1 cellular context compared by ENCODE assay signal in the genomic region with DNA sequence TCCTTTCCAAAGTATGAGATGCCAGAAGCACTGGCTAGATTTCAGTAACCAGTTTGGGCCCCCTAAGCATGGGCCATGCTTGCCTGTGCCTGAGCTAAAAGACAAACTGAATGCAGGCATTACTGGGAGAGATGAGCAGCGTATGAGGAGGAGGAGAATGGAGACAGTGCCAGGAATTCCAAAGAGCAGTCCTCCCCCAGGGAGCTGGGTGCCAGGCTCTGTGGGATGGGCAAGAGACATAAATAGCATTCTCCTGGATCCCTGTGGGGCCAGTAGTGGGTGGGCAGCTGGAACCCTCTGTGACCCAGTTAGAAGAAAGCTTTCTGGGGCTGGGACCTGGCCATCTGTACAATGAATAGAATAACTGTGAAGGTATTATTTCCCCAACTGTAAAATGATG.
TF ChIP-seq lines count a peak whose summit lies in the region.

No MANE protein-coding gene starts in this region.

TF ChIP-seq in H1, 55 proteins besides CTCF, POLR2A, EP300 and RAD21 (continued from another document):
- TF ChIP-seq, protein P1, sequence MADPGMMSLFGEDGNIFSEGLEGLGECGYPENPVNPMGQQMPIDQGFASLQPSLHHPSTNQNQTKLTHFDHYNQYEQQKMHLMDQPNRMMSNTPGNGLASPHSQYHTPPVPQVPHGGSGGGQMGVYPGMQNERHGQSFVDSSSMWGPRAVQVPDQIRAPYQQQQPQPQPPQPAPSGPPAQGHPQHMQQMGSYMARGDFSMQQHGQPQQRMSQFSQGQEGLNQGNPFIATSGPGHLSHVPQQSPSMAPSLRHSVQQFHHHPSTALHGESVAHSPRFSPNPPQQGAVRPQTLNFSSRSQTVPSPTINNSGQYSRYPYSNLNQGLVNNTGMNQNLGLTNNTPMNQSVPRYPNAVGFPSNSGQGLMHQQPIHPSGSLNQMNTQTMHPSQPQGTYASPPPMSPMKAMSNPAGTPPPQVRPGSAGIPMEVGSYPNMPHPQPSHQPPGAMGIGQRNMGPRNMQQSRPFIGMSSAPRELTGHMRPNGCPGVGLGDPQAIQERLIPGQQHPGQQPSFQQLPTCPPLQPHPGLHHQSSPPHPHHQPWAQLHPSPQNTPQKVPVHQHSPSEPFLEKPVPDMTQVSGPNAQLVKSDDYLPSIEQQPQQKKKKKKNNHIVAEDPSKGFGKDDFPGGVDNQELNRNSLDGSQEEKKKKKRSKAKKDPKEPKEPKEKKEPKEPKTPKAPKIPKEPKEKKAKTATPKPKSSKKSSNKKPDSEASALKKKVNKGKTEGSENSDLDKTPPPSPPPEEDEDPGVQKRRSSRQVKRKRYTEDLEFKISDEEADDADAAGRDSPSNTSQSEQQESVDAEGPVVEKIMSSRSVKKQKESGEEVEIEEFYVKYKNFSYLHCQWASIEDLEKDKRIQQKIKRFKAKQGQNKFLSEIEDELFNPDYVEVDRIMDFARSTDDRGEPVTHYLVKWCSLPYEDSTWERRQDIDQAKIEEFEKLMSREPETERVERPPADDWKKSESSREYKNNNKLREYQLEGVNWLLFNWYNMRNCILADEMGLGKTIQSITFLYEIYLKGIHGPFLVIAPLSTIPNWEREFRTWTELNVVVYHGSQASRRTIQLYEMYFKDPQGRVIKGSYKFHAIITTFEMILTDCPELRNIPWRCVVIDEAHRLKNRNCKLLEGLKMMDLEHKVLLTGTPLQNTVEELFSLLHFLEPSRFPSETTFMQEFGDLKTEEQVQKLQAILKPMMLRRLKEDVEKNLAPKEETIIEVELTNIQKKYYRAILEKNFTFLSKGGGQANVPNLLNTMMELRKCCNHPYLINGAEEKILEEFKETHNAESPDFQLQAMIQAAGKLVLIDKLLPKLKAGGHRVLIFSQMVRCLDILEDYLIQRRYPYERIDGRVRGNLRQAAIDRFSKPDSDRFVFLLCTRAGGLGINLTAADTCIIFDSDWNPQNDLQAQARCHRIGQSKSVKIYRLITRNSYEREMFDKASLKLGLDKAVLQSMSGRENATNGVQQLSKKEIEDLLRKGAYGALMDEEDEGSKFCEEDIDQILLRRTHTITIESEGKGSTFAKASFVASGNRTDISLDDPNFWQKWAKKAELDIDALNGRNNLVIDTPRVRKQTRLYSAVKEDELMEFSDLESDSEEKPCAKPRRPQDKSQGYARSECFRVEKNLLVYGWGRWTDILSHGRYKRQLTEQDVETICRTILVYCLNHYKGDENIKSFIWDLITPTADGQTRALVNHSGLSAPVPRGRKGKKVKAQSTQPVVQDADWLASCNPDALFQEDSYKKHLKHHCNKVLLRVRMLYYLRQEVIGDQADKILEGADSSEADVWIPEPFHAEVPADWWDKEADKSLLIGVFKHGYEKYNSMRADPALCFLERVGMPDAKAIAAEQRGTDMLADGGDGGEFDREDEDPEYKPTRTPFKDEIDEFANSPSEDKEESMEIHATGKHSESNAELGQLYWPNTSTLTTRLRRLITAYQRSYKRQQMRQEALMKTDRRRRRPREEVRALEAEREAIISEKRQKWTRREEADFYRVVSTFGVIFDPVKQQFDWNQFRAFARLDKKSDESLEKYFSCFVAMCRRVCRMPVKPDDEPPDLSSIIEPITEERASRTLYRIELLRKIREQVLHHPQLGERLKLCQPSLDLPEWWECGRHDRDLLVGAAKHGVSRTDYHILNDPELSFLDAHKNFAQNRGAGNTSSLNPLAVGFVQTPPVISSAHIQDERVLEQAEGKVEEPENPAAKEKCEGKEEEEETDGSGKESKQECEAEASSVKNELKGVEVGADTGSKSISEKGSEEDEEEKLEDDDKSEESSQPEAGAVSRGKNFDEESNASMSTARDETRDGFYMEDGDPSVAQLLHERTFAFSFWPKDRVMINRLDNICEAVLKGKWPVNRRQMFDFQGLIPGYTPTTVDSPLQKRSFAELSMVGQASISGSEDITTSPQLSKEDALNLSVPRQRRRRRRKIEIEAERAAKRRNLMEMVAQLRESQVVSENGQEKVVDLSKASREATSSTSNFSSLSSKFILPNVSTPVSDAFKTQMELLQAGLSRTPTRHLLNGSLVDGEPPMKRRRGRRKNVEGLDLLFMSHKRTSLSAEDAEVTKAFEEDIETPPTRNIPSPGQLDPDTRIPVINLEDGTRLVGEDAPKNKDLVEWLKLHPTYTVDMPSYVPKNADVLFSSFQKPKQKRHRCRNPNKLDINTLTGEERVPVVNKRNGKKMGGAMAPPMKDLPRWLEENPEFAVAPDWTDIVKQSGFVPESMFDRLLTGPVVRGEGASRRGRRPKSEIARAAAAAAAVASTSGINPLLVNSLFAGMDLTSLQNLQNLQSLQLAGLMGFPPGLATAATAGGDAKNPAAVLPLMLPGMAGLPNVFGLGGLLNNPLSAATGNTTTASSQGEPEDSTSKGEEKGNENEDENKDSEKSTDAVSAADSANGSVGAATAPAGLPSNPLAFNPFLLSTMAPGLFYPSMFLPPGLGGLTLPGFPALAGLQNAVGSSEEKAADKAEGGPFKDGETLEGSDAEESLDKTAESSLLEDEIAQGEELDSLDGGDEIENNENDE (IDR thresholded peaks at IDR 0.05; ENCODE audit: insufficient replicate concordance, low read length) = no peak
- TF ChIP-seq CBX5 (IDR thresholded peaks at IDR 0.05; ENCODE audit: low read depth, low read length) = no peak
- TF ChIP-seq TEAD4 (IDR thresholded peaks at IDR 0.05; ENCODE audit: low read depth, low read length) = no peak
- TF ChIP-seq HDAC2 (IDR thresholded peaks at IDR 0.05; ENCODE audit: borderline replicate concordance in 1 of 2, low read depth in 2 of 2, low read length in 2 of 2) = no peak
- no peak for TF ChIP-seq KDM4A (IDR thresholded peaks at IDR 0.05; ENCODE audit: low read depth, low read length, severe bottlenecking)
- TF ChIP-seq SRF (IDR thresholded peaks at IDR 0.05; ENCODE audit: low read depth, low read length) = no peak
- no peak for TF ChIP-seq KDM5A (IDR thresholded peaks at IDR 0.05; ENCODE audit: low read length)
- TF ChIP-seq JUN (IDR thresholded peaks at IDR 0.05; ENCODE audit: low read depth, low read length) = no peak
- TF ChIP-seq HDAC6 (IDR thresholded peaks at IDR 0.05; ENCODE audit: low read depth, low read length) = no peak
- TF ChIP-seq, protein P2, sequence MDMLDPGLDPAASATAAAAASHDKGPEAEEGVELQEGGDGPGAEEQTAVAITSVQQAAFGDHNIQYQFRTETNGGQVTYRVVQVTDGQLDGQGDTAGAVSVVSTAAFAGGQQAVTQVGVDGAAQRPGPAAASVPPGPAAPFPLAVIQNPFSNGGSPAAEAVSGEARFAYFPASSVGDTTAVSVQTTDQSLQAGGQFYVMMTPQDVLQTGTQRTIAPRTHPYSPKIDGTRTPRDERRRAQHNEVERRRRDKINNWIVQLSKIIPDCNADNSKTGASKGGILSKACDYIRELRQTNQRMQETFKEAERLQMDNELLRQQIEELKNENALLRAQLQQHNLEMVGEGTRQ (IDR thresholded peaks at IDR 0.05; ENCODE audit: low read length) = no peak
- no peak for TF ChIP-seq ZNF274 (IDR thresholded peaks at IDR 0.05; ENCODE audit: borderline replicate concordance, extremely low read depth, low read length)
